In genomic region chr7:2172311-2173183, GRCh38 we compare ENCODE assay signal across 10 cellular contexts.
DNase-seq lines count a peak whose midpoint lies in the region; TF ChIP-seq lines count a peak whose summit lies in the region.
"Had no signal": no experiment of that assay in that cellular context is flagged by ENCODE, and none has a peak within 500 bp of the region (broad histone marks: within the 10 kb centered on the region; RNA-seq: fewer than 3 reads in every experiment).

No MANE protein-coding gene starts in this region.

- H3K27me3 Mint-ChIP-seq in CD8-positive, alpha-beta memory T cell, result no peaks in the 10 kb centered on the region

- no peaks in the 10 kb centered on the region for H3K4me1 ChIP-seq in CD8-positive, alpha-beta memory T cell (ENCODE audit: insufficient read depth, low read length)
- H3K4me1 ChIP-seq in effector memory CD4-positive, alpha-beta T cell (ENCODE audit: control insufficient read depth, insufficient read depth, low read length, poor library complexity, severe bottlenecking), result no peaks in the 10 kb centered on the region
- H3K4me1 ChIP-seq: adrenal gland had no signal

- no peak overlapping the region for H3K4me3 ChIP-seq in CD8-positive, alpha-beta memory T cell (ENCODE audit: low read length)
- no peak overlapping the region for H3K4me3 ChIP-seq in effector memory CD4-positive, alpha-beta T cell (ENCODE audit: insufficient read depth, low read depth, low read length, poor library complexity, severe bottlenecking)
- H3K4me3 ChIP-seq: adrenal gland had no signal

- no peaks in the 10 kb centered on the region for H3K9me3 ChIP-seq in CD8-positive, alpha-beta memory T cell (ENCODE audit: low read length)
- H3K9me3 ChIP-seq in effector memory CD4-positive, alpha-beta T cell (ENCODE audit: control insufficient read depth, low read length), result no peaks in the 10 kb centered on the region
- H3K9me3 ChIP-seq: adrenal gland had no signal

- POLR2A ChIA-PET in CD8-positive, alpha-beta memory T cell (lab: Charles Lee), result no interaction called here

- no peak for TF ChIP-seq CTCF in VCaP (conservative IDR thresholded peaks at IDR 0.05)

- H3K27ac Mint-ChIP-seq in CD8-positive, alpha-beta memory T cell, result no peak overlapping the region

- DNase-seq in NCI-H2171 treated with DMSO at 0.1 percent for 48 hours (lab: John Stamatoyannopoulos, UW) (peak; percentile 20), NCI-H2171 (lab: John Stamatoyannopoulos, UW) (no peak), inferior parietal cortex (ENCODE audit: extremely low spot score) (peak; percentile 40), ureter (ENCODE audit: low spot score) (peak; percentile 66), KBM-7 (no peak)
- DNase-seq in CD8-positive, alpha-beta memory T cell, result no peak
- DNase-seq in effector memory CD4-positive, alpha-beta T cell, result no peak
- DNase-seq: AML-193 had no signal

- in situ Hi-C loops in KBM-7 (cut with MboI; ENCODE audit: low pct_unique_long_range_greater_than_20kb, low sequenced_read_pairs), result no loop called here

- no peaks in the 10 kb centered on the region for H3K27me3 ChIP-seq in CD8-positive, alpha-beta memory T cell (ENCODE audit: insufficient read depth, low read length, poor library complexity, severe bottlenecking)
- H3K27me3 ChIP-seq in effector memory CD4-positive, alpha-beta T cell (replicated peaks; ENCODE audit: control insufficient read depth, insufficient read depth, low read length, poor library complexity, severe bottlenecking), result no peaks in the 10 kb centered on the region
- H3K27me3 ChIP-seq: adrenal gland had no signal

- CTCF ChIA-PET in CD8-positive, alpha-beta memory T cell (lab: Charles Lee), result no interaction called here

- no peaks in the 10 kb centered on the region for H3K9me3 Mint-ChIP-seq in CD8-positive, alpha-beta memory T cell

- H3K36me3 ChIP-seq in CD8-positive, alpha-beta memory T cell (ENCODE audit: insufficient read depth, low read length), result no peaks in the 10 kb centered on the region
- H3K36me3 ChIP-seq in effector memory CD4-positive, alpha-beta T cell (ENCODE audit: control insufficient read depth, insufficient read depth, low read length), result no peaks in the 10 kb centered on the region
- H3K36me3 ChIP-seq: adrenal gland had no signal

- peaks cover 0 to 62% (median 12%) of the 10 kb centered on the region in 3 donors for H3K36me3 Mint-ChIP-seq in CD8-positive, alpha-beta memory T cell

- H3K4me1 Mint-ChIP-seq in CD8-positive, alpha-beta memory T cell, result peaks cover 0 to 9% (median 0%) of the 10 kb centered on the region in 3 donors

- H3K4me3 Mint-ChIP-seq in CD8-positive, alpha-beta memory T cell, result no peak overlapping the region

- peak overlapping the region; percentile 69 for H3K27ac ChIP-seq in VCaP
- H3K27ac ChIP-seq in CD8-positive, alpha-beta memory T cell (ENCODE audit: low read depth, low read length), result no peak overlapping the region
- H3K27ac ChIP-seq in effector memory CD4-positive, alpha-beta T cell (ENCODE audit: insufficient read depth, low read length, poor library complexity, severe bottlenecking), result no peak overlapping the region
- H3K27ac ChIP-seq: adrenal gland had no signal

Comparison
In these comparisons a context has a peak if more than half of its experiments do, and no peak if none do; other contexts are left out.
1. DNase-seq: peak in NCI-H2171 treated with DMSO at 0.1 percent for 48 hours (single experiment), inferior parietal cortex (single experiment) and ureter (single experiment); none in NCI-H2171 (single experiment), CD8-positive, alpha-beta memory T cell (0 of 5), KBM-7 (single experiment) and effector memory CD4-positive, alpha-beta T cell (0 of 3).